In genomic region chr4:90996813-90997212, GRCh38 we compare ENCODE assay signal across 18 cellular contexts.
"Had no signal": no experiment of that assay in that cellular context is flagged by ENCODE, and none has a peak within 500 bp of the region (broad histone marks: within the 10 kb centered on the region; RNA-seq: fewer than 3 reads in every experiment).

No MANE protein-coding gene starts in this region.

- DNase-seq: activated CD4-positive, CD25-positive, alpha-beta regulatory T cell treated with anti-CD3 and anti-CD28 coated beads, Interleukin-2, amount 50 U/mL, for 72 hours; activated naive CD4-positive, alpha-beta T cell; activated naive CD8-positive, alpha-beta T cell treated with anti-CD3 and anti-CD28 coated beads, Interleukin-2, amount 50 U/mL, for 24 hours; activated T-cell treated with anti-CD3 and anti-CD28 coated beads for 4 hours; aorta; cerebellar nuclear complex; effector CD8-positive, alpha-beta T cell; esophagus squamous epithelium; hippocampal formation; kidney; left ventricle myocardium inferior; mucosa of descending colon; naive thymus-derived CD4-positive, alpha-beta T cell; pancreas; stimulated activated CD4-positive, alpha-beta T cell treated with anti-CD3 and anti-CD28 coated beads, Interleukin-1b, Interleukin-23, amount 100 ng/mL, for 48 hours; stimulated activated naive CD8-positive, alpha-beta T cell treated with anti-CD3 and anti-CD28 coated beads, Interleukin-15, amount 100 ng/mL, for 72 hours; testis; upper lobe of left lung had no signal

- ATAC-seq: activated naive CD8-positive, alpha-beta T cell treated with anti-CD3 and anti-CD28 coated beads, Interleukin-2, amount 50 U/mL, for 24 hours; mucosa of descending colon; naive thymus-derived CD4-positive, alpha-beta T cell; pancreas; stimulated activated naive CD8-positive, alpha-beta T cell treated with anti-CD3 and anti-CD28 coated beads, Interleukin-15, amount 100 ng/mL, for 72 hours had no signal

- H3K9me3 ChIP-seq: esophagus squamous epithelium, mucosa of descending colon, pancreas, testis, upper lobe of left lung had no signal

- H3K36me3 ChIP-seq: esophagus squamous epithelium, left ventricle myocardium inferior, pancreas, upper lobe of left lung had no signal

- H3K27me3 ChIP-seq: esophagus squamous epithelium, pancreas, testis, upper lobe of left lung had no signal

- H3K27ac ChIP-seq: esophagus squamous epithelium, left ventricle myocardium inferior, pancreas, testis, upper lobe of left lung had no signal

- H3K4me1 ChIP-seq: esophagus squamous epithelium, left ventricle myocardium inferior, pancreas, testis, upper lobe of left lung had no signal

- H3K4me3 ChIP-seq: esophagus squamous epithelium, left ventricle myocardium inferior, mucosa of descending colon, pancreas, testis, upper lobe of left lung had no signal
